In genomic region chr9:98678244-98678842, GRCh38 we compare ENCODE assay signal across 9 cellular contexts.
DNase-seq lines count a peak whose midpoint lies in the region; ATAC-seq and TF ChIP-seq lines count a peak whose summit lies in the region.
"Had no signal": no experiment of that assay in that cellular context is flagged by ENCODE, and none has a peak within 500 bp of the region (broad histone marks: within the 10 kb centered on the region; RNA-seq: fewer than 3 reads in every experiment).

No MANE protein-coding gene starts in this region.

- ATAC-seq in GM18498 (IDR thresholded peaks at IDR 0.05; ENCODE audit: unreplicated experiment) (peak; percentile 62), HG02571 (IDR thresholded peaks at IDR 0.05; ENCODE audit: unreplicated experiment) (no peak), GM19351 (IDR thresholded peaks at IDR 0.05; ENCODE audit: unreplicated experiment) (no peak)
- ATAC-seq: body of pancreas had no signal

- DNase-seq in CD1c-positive myeloid dendritic cell (ENCODE audit: extremely low spot score) = peak; percentile 9
- peak; percentile 11 for DNase-seq in kidney tubule cell (ENCODE audit: low spot score)
- no peak for DNase-seq in NCI-H2171 treated with DMSO at 0.1 percent for 48 hours (lab: John Stamatoyannopoulos, UW)
- no peak for DNase-seq in Ammon's horn (ENCODE audit: low spot score)
- DNase-seq: body of pancreas had no signal

- H3K4me3 ChIP-seq in WI38 (ENCODE audit: low read depth, low read length) = no peak overlapping the region
- H3K4me3 ChIP-seq: body of pancreas had no signal

- TF ChIP-seq CTCF in WI38 (IDR thresholded peaks at IDR 0.05; ENCODE audit: low read depth, low read length) = peak; percentile 35

Comparison
In these comparisons a context has a peak if more than half of its experiments do, and no peak if none do; other contexts are left out.
1. DNase-seq: peak in CD1c-positive myeloid dendritic cell (single experiment) and kidney tubule cell (single experiment); none in NCI-H2171 treated with DMSO at 0.1 percent for 48 hours (single experiment) and Ammon's horn (single experiment).